ENCODE assay signal across 8 cellular contexts in genomic region chr11:86978756-86979608, GRCh38. TPM values are rescaled to one million over a fixed set of nuclear protein-coding genes. Genes with fewer than 3 reads are reported as not detected.
A peak's percentile ranks its signal among the peaks of the same experiment; 100 is the strongest.
DNase-seq lines count a peak whose midpoint lies in the region; ATAC-seq and TF ChIP-seq lines count a peak whose summit lies in the region.

No MANE protein-coding gene starts in this region.

- in situ Hi-C loops in astrocyte of the spinal cord (cut with HindIII; ENCODE audit: low sequenced_read_pairs): no loop called here

- no peaks in the 10 kb centered on the region for H3K27me3 ChIP-seq in MM.1S (replicated peaks; ENCODE audit: insufficient read depth, low read length)
- no peaks in the 10 kb centered on the region for H3K27me3 ChIP-seq in left lung

- DNase-seq in DMS53 (lab: John Stamatoyannopoulos, UW): peak; percentile 79
- peak; percentile 56 for DNase-seq in MM.1S
- peak; percentile 61 for DNase-seq in astrocyte of the spinal cord (ENCODE audit: low read depth, low spot score)
- no peak for DNase-seq in left lung
- no peak for DNase-seq in middle frontal gyrus (ENCODE audit: extremely low spot score, low spot score)
- DNase-seq in activated CD4-positive, CD25-positive, alpha-beta regulatory T cell (lab: John Stamatoyannopoulos, UW): no peak

- H2AFZ ChIP-seq in MM.1S (ENCODE audit: low read length): no peak overlapping the region

- H3K79me2 ChIP-seq in MM.1S (ENCODE audit: low read length): no peaks in the 10 kb centered on the region

- no peaks in the 10 kb centered on the region for H4K20me1 ChIP-seq in MM.1S (ENCODE audit: insufficient read depth, low read length)

- H3K27ac ChIP-seq in MM.1S (ENCODE audit: low read length) (no peak overlapping the region), left lung (no peak overlapping the region)

- ATAC-seq in GM19351 (IDR thresholded peaks at IDR 0.05; ENCODE audit: unreplicated experiment): peak; percentile 96
- peak; percentile 83 for ATAC-seq in left lung
- no peak for ATAC-seq in GM21360 (IDR thresholded peaks at IDR 0.05; ENCODE audit: unreplicated experiment)

- H3K4me1 ChIP-seq in MM.1S (ENCODE audit: low read length): 0 out of 2 replicates have a peak, but pooled peaks cover 3% of the 10 kb centered on the region
- peaks cover 0 to 6% of the 10 kb centered on the region in 2 donors for H3K4me1 ChIP-seq in left lung

- H3K9me2 ChIP-seq in MM.1S (replicated peaks; ENCODE audit: insufficient read depth, low read length): no peaks in the 10 kb centered on the region

- H3K4me3 ChIP-seq in MM.1S (ENCODE audit: low read length): no peak overlapping the region
- no peak overlapping the region for H3K4me3 ChIP-seq in astrocyte of the spinal cord (ENCODE audit: low read depth, low read length)
- H3K4me3 ChIP-seq in left lung: no peak overlapping the region

- H3K9me3 ChIP-seq in MM.1S (replicated peaks; ENCODE audit: insufficient read depth, low read length) (no peaks in the 10 kb centered on the region), left lung (no peaks in the 10 kb centered on the region)

- H3K4me2 ChIP-seq in MM.1S (ENCODE audit: low read depth, low read length): no peak overlapping the region

- no peaks in the 10 kb centered on the region for H3F3A ChIP-seq in MM.1S (ENCODE audit: insufficient read depth, low read length)

- intact Hi-C loops in left lung (cut with DNase I): no loop called here

- H3K36me3 ChIP-seq in MM.1S (replicated peaks; ENCODE audit: insufficient read depth, low read length): no peaks in the 10 kb centered on the region
- no peaks in the 10 kb centered on the region for H3K36me3 ChIP-seq in left lung

- TF ChIP-seq CTCF in MM.1S (IDR thresholded peaks at IDR 0.05; ENCODE audit: low read length) (peak; percentile 75), astrocyte of the spinal cord (IDR thresholded peaks at IDR 0.05; ENCODE audit: low read depth, low read length) (peak; percentile 69), left lung (IDR thresholded peaks at IDR 0.05) (peak; percentile 43 to 45)

- H3K9ac ChIP-seq in MM.1S (ENCODE audit: low read length): no peak overlapping the region

RNA-seq across cellular contexts. Expression of gene FZD4, which starts 23.8 kb away (rescaled TPM):
- total RNA-seq in left lung: 10 to 100 TPM; 23.5 to 25.1 TPM

RNA-seq across cellular contexts. Expression of gene TMEM135, which starts 58.8 kb away (rescaled TPM):
- 10 to 100 TPM; 21.3 to 26.6 TPM for total RNA-seq in left lung

Comparison
In these comparisons a context has a peak if more than half of its experiments do, and no peak if none do; other contexts are left out.
1. DNase-seq: peak in DMS53 (single experiment), MM.1S (single experiment) and astrocyte of the spinal cord (single experiment); none in left lung (0 of 2), middle frontal gyrus (single experiment) and activated CD4-positive, CD25-positive, alpha-beta regulatory T cell (0 of 4).
2. Peak in every context shown above with its lines, with median percentiles within 50 percentile points of each other: CTCF ChIP-seq.